In the genomic region with DNA sequence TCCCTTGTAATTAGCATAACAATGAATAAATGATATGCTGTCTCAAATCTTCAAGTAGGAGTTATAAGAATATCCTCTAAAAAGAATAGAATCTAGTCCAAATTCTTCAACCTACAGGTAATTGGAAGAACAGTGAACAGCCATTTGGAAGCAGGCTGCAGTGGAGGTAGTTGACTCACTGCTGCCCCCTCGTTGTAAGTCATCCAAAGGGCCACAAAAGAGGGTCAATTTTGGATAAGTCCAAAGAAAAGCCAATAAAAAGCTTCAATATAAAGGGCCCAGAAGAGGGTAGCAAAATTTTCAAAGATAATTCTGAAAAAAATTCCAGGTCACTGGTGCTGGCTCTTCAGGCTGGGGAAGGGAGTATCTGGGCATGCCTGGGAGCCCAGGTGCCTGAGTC, we compare ENCODE assay signal across 9 cellular contexts.
A peak's percentile ranks its signal among the peaks of the same experiment; 100 is the strongest.
DNase-seq lines count a peak whose midpoint lies in the region; ATAC-seq and TF ChIP-seq lines count a peak whose summit lies in the region.
"Had no signal": no experiment of that assay in that cellular context is flagged by ENCODE, and none has a peak within 500 bp of the region (broad histone marks: within the 10 kb centered on the region; RNA-seq: fewer than 3 reads in every experiment).

No MANE protein-coding gene starts in this region.

- DNase-seq in GDM1 (lab: John Stamatoyannopoulos, UW) (peak; percentile 29), LHCN-M2 (ENCODE audit: low read depth) (peak; percentile 37), mammary epithelial cell (peak; percentile 20), mesenchymal stem cell (peak; percentile 21), coronary artery (ENCODE audit: low spot score) (no peak)
- DNase-seq in activated naive CD4-positive, alpha-beta T cell treated with Interleukin-2 at 50 U/mL for 16 hours = no peak
- DNase-seq in stimulated activated CD8-positive, alpha-beta memory T cell treated with anti-CD3 and anti-CD28 coated beads, Interleukin-4, amount 100 ng/mL, for 48 hours = no peak
- DNase-seq: caudate nucleus had no signal

- no peak overlapping the region for H2BK5ac ChIP-seq in mesenchymal stem cell (ENCODE audit: low read depth, low read length, poor library complexity, severe bottlenecking)

- H4K8ac ChIP-seq in mesenchymal stem cell (ENCODE audit: low read length) = no peak overlapping the region

- H3K4me2 ChIP-seq in mammary epithelial cell (ENCODE audit: insufficient read depth, low read depth, low read length) = no peak overlapping the region
- no peak overlapping the region for H3K4me2 ChIP-seq in mesenchymal stem cell (ENCODE audit: low read length, poor library complexity, severe bottlenecking)

- peak; percentile 55 to 69 for TF ChIP-seq CTCF in mammary epithelial cell (conservative IDR thresholded peaks at IDR 0.05 in 1 of 2, IDR thresholded peaks at IDR 0.05 in 1 of 2; ENCODE audit: extremely low read depth in 1 of 2, insufficient read depth in 1 of 2, low read depth in 1 of 2, low read length in 2 of 2)
- no peak for TF ChIP-seq CTCF in coronary artery (IDR thresholded peaks at IDR 0.05)

- H2BK15ac ChIP-seq in mesenchymal stem cell (ENCODE audit: low read depth, poor library complexity, severe bottlenecking) = no peak overlapping the region

- H2BK12ac ChIP-seq in mesenchymal stem cell (ENCODE audit: low read length in 2 of 2) = no peak overlapping the region

- H3K36me3 ChIP-seq in mammary epithelial cell (ENCODE audit: insufficient read depth, low read length) (no peaks in the 10 kb centered on the region), mesenchymal stem cell (ENCODE audit: control insufficient read depth in 1 of 2, insufficient read depth in 2 of 2, low read depth in 1 of 2, low read length in 2 of 2) (no peaks in the 10 kb centered on the region)

- H3K27ac ChIP-seq in mammary epithelial cell (ENCODE audit: insufficient read depth, low read depth, low read length) (no peak overlapping the region), mesenchymal stem cell (ENCODE audit: low read length, poor library complexity, severe bottlenecking) (no peak overlapping the region), coronary artery (no peak overlapping the region)

- in situ Hi-C loops in mammary epithelial cell (cut with MboI; ENCODE audit: low sequenced_read_pairs in 2 of 2) = no loop called here

- no peaks in the 10 kb centered on the region for H3K79me1 ChIP-seq in mesenchymal stem cell (replicated peaks; ENCODE audit: low read length, poor library complexity, severe bottlenecking)

- no peak overlapping the region for H3K4me3 ChIP-seq in mammary epithelial cell (replicated peaks in 1 of 3; ENCODE audit: insufficient read depth in 1 of 3, low read depth in 2 of 3, low read length in 3 of 3)
- H3K4me3 ChIP-seq in mesenchymal stem cell (ENCODE audit: insufficient read depth in 1 of 2, low read depth in 1 of 2, low read length in 2 of 2) = no peak overlapping the region
- H3K4me3 ChIP-seq in coronary artery = no peak overlapping the region

- H3K27me3 ChIP-seq in mammary epithelial cell (ENCODE audit: insufficient read depth, low read length) = no peaks in the 10 kb centered on the region
- peaks cover 9 to 42% of the 10 kb centered on the region in 2 experiments for H3K27me3 ChIP-seq in mesenchymal stem cell (ENCODE audit: control insufficient read depth in 1 of 2, insufficient read depth in 1 of 2, low read length in 2 of 2)

- no peak overlapping the region for H2AFZ ChIP-seq in mammary epithelial cell (ENCODE audit: low read depth, low read length)
- no peak overlapping the region for H2AFZ ChIP-seq in mesenchymal stem cell (ENCODE audit: low read depth, low read length)

- dilution Hi-C loops in mammary epithelial cell (cut with HindIII; ENCODE audit: low sequenced_read_pairs) = no loop called here

- H3K9ac ChIP-seq in mammary epithelial cell (ENCODE audit: insufficient read depth, low read length) (no peak overlapping the region), mesenchymal stem cell (ENCODE audit: low read length) (no peak overlapping the region)

- no peaks in the 10 kb centered on the region for H4K20me1 ChIP-seq in mammary epithelial cell (ENCODE audit: insufficient read depth, low read length)

- ATAC-seq in HG02588 (IDR thresholded peaks at IDR 0.05; ENCODE audit: unreplicated experiment) = no peak

- no peak overlapping the region for H4K91ac ChIP-seq in mesenchymal stem cell (ENCODE audit: low read length)

- WGBS in mammary epithelial cell (ENCODE audit: low coverage, missing lambda C conversion rate) = 20% methylated on average over 1 of the region's 1 CpG
- 0% methylated on average over 1 of the region's 1 CpG for WGBS in mesenchymal stem cell

- CTCF ChIA-PET in mammary epithelial cell (lab: Charles Lee; ENCODE audit: low non-redundant PET) = interaction anchor here (0.9 kb wide), 1 partner anchor 123 kb away, joined by 4 read pairs; no protein-coding TSS in a partner anchor

- no peak overlapping the region for H3K23ac ChIP-seq in mesenchymal stem cell (ENCODE audit: low read length in 2 of 2)

- BruUV-seq in mammary epithelial cell (replicated peaks; lab: Mats Ljungman, UMichigan) = no TSS peak

- H3K14ac ChIP-seq in mesenchymal stem cell (ENCODE audit: low read length in 2 of 2) = no peak overlapping the region

- no peak overlapping the region for H2AK5ac ChIP-seq in mesenchymal stem cell (ENCODE audit: low read length, severe bottlenecking)

- no peak overlapping the region for H3K4ac ChIP-seq in mesenchymal stem cell (ENCODE audit: low read depth in 1 of 2, low read length in 2 of 2)

- intact Hi-C loops in mammary epithelial cell (cut with micrococcal nuclease) = loop anchor here (1.0 to 2.0 kb wide), 3 partner anchors 226 to 283 kb away; no protein-coding TSS in a partner anchor

- H3K4me1 ChIP-seq in mammary epithelial cell (ENCODE audit: insufficient read depth, low read length) (peaks cover 4% of the 10 kb centered on the region), mesenchymal stem cell (ENCODE audit: control insufficient read depth, insufficient read depth, low read depth, low read length) (no peaks in the 10 kb centered on the region)

- no peak overlapping the region for H3K18ac ChIP-seq in mesenchymal stem cell (ENCODE audit: low read depth in 1 of 2, low read length in 2 of 2)

- no peak overlapping the region for H2BK120ac ChIP-seq in mesenchymal stem cell (ENCODE audit: low read depth, low read length)

- H3K9me3 ChIP-seq in mammary epithelial cell (replicated peaks; ENCODE audit: insufficient read depth, low read length) = no peaks in the 10 kb centered on the region
- peaks cover under 1% of the 10 kb centered on the region for H3K9me3 ChIP-seq in mesenchymal stem cell (ENCODE audit: control insufficient read depth, low read length)

- no peaks in the 10 kb centered on the region for H3K79me2 ChIP-seq in mammary epithelial cell (ENCODE audit: insufficient read depth, low read length)

Comparison
In these comparisons a context has a peak if more than half of its experiments do, and no peak if none do; other contexts are left out.
1. DNase-seq: peak in GDM1 (single experiment), LHCN-M2 (single experiment), mammary epithelial cell (single experiment) and mesenchymal stem cell (single experiment); none in activated naive CD4-positive, alpha-beta T cell treated with Interleukin-2 at 50 U/mL for 16 hours (single experiment), coronary artery (single experiment) and stimulated activated CD8-positive, alpha-beta memory T cell treated with anti-CD3 and anti-CD28 coated beads, Interleukin-4, amount 100 ng/mL, for 48 hours (single experiment).